Comparison of ENCODE assay signal across 1 cellular context in the genomic region with DNA sequence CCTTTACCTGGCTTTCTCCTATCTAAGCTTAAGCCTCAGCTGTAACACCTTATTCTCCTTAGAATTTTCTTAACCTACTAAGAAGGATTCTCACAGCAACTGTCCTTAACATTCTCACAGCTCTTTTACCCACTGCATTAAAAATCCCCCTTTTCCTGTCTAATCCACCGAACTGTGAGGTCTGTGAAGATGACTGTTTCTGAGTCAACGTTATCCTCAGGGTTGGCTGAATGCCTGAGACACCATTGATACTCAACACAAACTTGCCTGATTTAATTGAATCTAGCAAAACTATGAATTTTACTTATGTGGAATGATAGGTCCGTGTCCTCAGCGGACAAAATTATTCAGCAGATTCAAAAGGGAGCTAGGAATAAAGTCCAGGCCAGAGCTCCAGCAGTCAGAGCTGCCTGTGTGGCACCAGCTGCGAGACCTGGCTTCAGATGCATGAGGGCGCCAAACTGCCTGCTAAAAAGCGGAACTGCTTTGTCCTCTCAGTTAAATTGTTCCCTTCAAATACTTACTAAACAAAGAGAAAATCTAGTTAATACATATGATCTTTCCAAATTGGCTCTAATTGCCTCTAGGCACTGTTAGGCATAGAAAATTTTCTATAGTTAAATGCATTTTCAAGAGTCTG.
TF ChIP-seq lines count a peak whose summit lies in the region.

No MANE protein-coding gene starts in this region.

TF ChIP-seq in GM23338, 12 proteins besides CTCF, POLR2A, EP300 and RAD21 (continued from another document):
- TF ChIP-seq, protein P1, sequence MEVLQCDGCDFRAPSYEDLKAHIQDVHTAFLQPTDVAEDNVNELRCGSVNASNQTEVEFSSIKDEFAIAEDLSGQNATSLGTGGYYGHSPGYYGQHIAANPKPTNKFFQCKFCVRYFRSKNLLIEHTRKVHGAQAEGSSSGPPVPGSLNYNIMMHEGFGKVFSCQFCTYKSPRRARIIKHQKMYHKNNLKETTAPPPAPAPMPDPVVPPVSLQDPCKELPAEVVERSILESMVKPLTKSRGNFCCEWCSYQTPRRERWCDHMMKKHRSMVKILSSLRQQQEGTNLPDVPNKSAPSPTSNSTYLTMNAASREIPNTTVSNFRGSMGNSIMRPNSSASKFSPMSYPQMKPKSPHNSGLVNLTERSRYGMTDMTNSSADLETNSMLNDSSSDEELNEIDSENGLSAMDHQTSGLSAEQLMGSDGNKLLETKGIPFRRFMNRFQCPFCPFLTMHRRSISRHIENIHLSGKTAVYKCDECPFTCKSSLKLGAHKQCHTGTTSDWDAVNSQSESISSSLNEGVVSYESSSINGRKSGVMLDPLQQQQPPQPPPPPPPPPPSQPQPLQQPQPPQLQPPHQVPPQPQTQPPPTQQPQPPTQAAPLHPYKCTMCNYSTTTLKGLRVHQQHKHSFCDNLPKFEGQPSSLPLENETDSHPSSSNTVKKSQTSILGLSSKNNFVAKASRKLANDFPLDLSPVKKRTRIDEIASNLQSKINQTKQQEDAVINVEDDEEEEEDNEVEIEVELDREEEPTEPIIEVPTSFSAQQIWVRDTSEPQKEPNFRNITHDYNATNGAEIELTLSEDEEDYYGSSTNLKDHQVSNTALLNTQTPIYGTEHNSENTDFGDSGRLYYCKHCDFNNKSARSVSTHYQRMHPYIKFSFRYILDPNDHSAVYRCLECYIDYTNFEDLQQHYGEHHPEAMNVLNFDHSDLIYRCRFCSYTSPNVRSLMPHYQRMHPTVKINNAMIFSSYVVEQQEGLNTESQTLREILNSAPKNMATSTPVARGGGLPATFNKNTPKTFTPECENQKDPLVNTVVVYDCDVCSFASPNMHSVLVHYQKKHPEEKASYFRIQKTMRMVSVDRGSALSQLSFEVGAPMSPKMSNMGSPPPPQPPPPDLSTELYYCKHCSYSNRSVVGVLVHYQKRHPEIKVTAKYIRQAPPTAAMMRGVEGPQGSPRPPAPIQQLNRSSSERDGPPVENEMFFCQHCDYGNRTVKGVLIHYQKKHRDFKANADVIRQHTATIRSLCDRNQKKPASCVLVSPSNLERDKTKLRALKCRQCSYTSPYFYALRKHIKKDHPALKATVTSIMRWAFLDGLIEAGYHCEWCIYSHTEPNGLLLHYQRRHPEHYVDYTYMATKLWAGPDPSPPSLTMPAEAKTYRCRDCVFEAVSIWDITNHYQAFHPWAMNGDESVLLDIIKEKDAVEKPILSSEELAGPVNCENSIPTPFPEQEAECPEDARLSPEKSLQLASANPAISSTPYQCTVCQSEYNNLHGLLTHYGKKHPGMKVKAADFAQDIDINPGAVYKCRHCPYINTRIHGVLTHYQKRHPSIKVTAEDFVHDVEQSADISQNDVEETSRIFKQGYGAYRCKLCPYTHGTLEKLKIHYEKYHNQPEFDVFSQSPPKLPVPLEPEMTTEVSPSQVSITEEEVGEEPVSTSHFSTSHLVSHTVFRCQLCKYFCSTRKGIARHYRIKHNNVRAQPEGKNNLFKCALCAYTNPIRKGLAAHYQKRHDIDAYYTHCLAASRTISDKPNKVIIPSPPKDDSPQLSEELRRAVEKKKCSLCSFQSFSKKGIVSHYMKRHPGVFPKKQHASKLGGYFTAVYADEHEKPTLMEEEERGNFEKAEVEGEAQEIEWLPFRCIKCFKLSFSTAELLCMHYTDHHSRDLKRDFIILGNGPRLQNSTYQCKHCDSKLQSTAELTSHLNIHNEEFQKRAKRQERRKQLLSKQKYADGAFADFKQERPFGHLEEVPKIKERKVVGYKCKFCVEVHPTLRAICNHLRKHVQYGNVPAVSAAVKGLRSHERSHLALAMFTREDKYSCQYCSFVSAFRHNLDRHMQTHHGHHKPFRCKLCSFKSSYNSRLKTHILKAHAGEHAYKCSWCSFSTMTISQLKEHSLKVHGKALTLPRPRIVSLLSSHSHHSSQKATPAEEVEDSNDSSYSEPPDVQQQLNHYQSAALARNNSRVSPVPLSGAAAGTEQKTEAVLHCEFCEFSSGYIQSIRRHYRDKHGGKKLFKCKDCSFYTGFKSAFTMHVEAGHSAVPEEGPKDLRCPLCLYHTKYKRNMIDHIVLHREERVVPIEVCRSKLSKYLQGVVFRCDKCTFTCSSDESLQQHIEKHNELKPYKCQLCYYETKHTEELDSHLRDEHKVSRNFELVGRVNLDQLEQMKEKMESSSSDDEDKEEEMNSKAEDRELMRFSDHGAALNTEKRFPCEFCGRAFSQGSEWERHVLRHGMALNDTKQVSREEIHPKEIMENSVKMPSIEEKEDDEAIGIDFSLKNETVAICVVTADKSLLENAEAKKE (CRISPR knock-in tag; IDR thresholded peaks at IDR 0.05): no peak
- TF ChIP-seq EZH2phosphoT487 (IDR thresholded peaks at IDR 0.05; ENCODE audit: unreplicated experiment): no peak
- no peak for TF ChIP-seq ZNF331 (CRISPR knock-in tag; IDR thresholded peaks at IDR 0.05; ENCODE audit: low read depth)
- TF ChIP-seq JUNB (IDR thresholded peaks at IDR 0.05; ENCODE audit: unreplicated experiment): no peak
